ENCODE assay signal across 1 cellular context in genomic region chr5:177188775-177189174, GRCh38.
TF ChIP-seq lines count a peak whose summit lies in the region.

No MANE protein-coding gene starts in this region.

TF ChIP-seq in GM23338, 12 proteins besides CTCF, POLR2A, EP300 and RAD21:
- no peak for TF ChIP-seq EZH2 (IDR thresholded peaks at IDR 0.05; ENCODE audit: low read depth, unreplicated experiment)
- TF ChIP-seq JUNB (IDR thresholded peaks at IDR 0.05; ENCODE audit: unreplicated experiment), result no peak
- TF ChIP-seq STAT1 (IDR thresholded peaks at IDR 0.05; ENCODE audit: unreplicated experiment), result no peak
- no peak for TF ChIP-seq ZNF462 (CRISPR knock-in tag; IDR thresholded peaks at IDR 0.05)
- no peak for TF ChIP-seq POLR2AphosphoS5 (IDR thresholded peaks at IDR 0.05; ENCODE audit: low read depth)
- TF ChIP-seq ZNF331 (CRISPR knock-in tag; IDR thresholded peaks at IDR 0.05; ENCODE audit: low read depth), result no peak
- no peak for TF ChIP-seq NANOG (IDR thresholded peaks at IDR 0.05; ENCODE audit: borderline replicate concordance)
- TF ChIP-seq CREB1 (CRISPR knock-in tag; IDR thresholded peaks at IDR 0.05; ENCODE audit: low read depth), result no peak
- no peak for TF ChIP-seq ZNF114 (CRISPR knock-in tag; IDR thresholded peaks at IDR 0.05)
- no peak for TF ChIP-seq REST (IDR thresholded peaks at IDR 0.05; ENCODE audit: unreplicated experiment)
- no peak for TF ChIP-seq EZH2phosphoT487 (IDR thresholded peaks at IDR 0.05; ENCODE audit: unreplicated experiment)
- no peak for TF ChIP-seq ETS1 (IDR thresholded peaks at IDR 0.05)
